ENCODE assay signal across 8 cellular contexts in genomic region chr10:11612004-11613001, GRCh38. TPM values are rescaled to one million over a fixed set of nuclear protein-coding genes. Genes with fewer than 3 reads are reported as not detected.
DNase-seq lines count a peak whose midpoint lies in the region; ATAC-seq and TF ChIP-seq lines count a peak whose summit lies in the region.

No MANE protein-coding gene starts in this region.

- in situ Hi-C loops in astrocyte of the cerebellum (cut with HindIII; ENCODE audit: low sequenced_read_pairs): no loop called here

- H3K27me3 Mint-ChIP-seq in stimulated activated naive CD8-positive, alpha-beta T cell treated with anti-CD3 and anti-CD28 coated beads, Interleukin-15, amount 100 ng/mL, for 72 hours: no peaks in the 10 kb centered on the region

- DNase-seq in GF-D8 (lab: John Stamatoyannopoulos, UW) (peak; percentile 39), LNCaP clone FGC (ENCODE audit: low read depth) (no peak), astrocyte of the cerebellum (ENCODE audit: low read depth) (no peak), kidney epithelial cell (ENCODE audit: low read depth) (no peak), NCI-H1694 treated with DMSO at 0.1 percent for 48 hours (lab: John Stamatoyannopoulos, UW) (no peak), DMS79 (lab: John Stamatoyannopoulos, UW) (no peak)
- no peak for DNase-seq in stimulated activated naive CD8-positive, alpha-beta T cell treated with anti-CD3 and anti-CD28 coated beads, Interleukin-15, amount 100 ng/mL, for 72 hours

- no peaks in the 10 kb centered on the region for H3K27me3 ChIP-seq in kidney epithelial cell (ENCODE audit: control insufficient read depth, insufficient read depth, low read length)

- H3K36me3 ChIP-seq in kidney epithelial cell (ENCODE audit: control insufficient read depth, insufficient read depth, low read length): no peaks in the 10 kb centered on the region

- peaks cover 2 to 10% of the 10 kb centered on the region in 2 donors for H3K9me3 Mint-ChIP-seq in stimulated activated naive CD8-positive, alpha-beta T cell treated with anti-CD3 and anti-CD28 coated beads, Interleukin-15, amount 100 ng/mL, for 72 hours

- peak overlapping the region; percentile 84 to 88 for H3K4me3 Mint-ChIP-seq in stimulated activated naive CD8-positive, alpha-beta T cell treated with anti-CD3 and anti-CD28 coated beads, Interleukin-15, amount 100 ng/mL, for 72 hours

- peak; percentile 47 for ATAC-seq in stimulated activated naive CD8-positive, alpha-beta T cell treated with anti-CD3 and anti-CD28 coated beads, Interleukin-15, amount 100 ng/mL, for 72 hours
- ATAC-seq in GM18909 (IDR thresholded peaks at IDR 0.05; ENCODE audit: poor library complexity, unreplicated experiment): no peak

- peak overlapping the region; percentile 86 for H3K4me3 ChIP-seq in LNCaP clone FGC (ENCODE audit: low read depth, low read length)
- H3K4me3 ChIP-seq in astrocyte of the cerebellum (ENCODE audit: low read depth, low read length): peak overlapping the region; percentile 91
- peak overlapping the region; percentile 91 for H3K4me3 ChIP-seq in kidney epithelial cell (ENCODE audit: low read depth, low read length)

- no peak for TF ChIP-seq CTCF in LNCaP clone FGC (IDR thresholded peaks at IDR 0.05; ENCODE audit: control insufficient read depth, extremely low read depth, insufficient read depth)
- TF ChIP-seq CTCF in astrocyte of the cerebellum (IDR thresholded peaks at IDR 0.05; ENCODE audit: low read depth, low read length, missing control alignments): no peak
- no peak for TF ChIP-seq CTCF in kidney epithelial cell (IDR thresholded peaks at IDR 0.05; ENCODE audit: insufficient read depth, low read length, poor library complexity, severe bottlenecking)

- peaks cover 54% of the 10 kb centered on the region for H3K4me1 Mint-ChIP-seq in stimulated activated naive CD8-positive, alpha-beta T cell treated with anti-CD3 and anti-CD28 coated beads, Interleukin-15, amount 100 ng/mL, for 72 hours

- H3K27ac Mint-ChIP-seq in stimulated activated naive CD8-positive, alpha-beta T cell treated with anti-CD3 and anti-CD28 coated beads, Interleukin-15, amount 100 ng/mL, for 72 hours: peak overlapping the region; percentile 90 to 93

RNA-seq across cellular contexts. Expression of gene USP6NL, which starts 0.9 kb away (rescaled TPM):
- 20.3 and 21.2 TPM in 2 replicates for total RNA-seq in kidney epithelial cell
